Comparison of ENCODE assay signal across 13 cellular contexts in genomic region chr1:53362851-53363642, GRCh38. TPM values are rescaled to one million over a fixed set of nuclear protein-coding genes. Genes with fewer than 3 reads are reported as not detected.
DNase-seq lines count a peak whose midpoint lies in the region; ATAC-seq lines count a peak whose summit lies in the region.
"Had no signal": no experiment of that assay in that cellular context is flagged by ENCODE, and none has a peak within 500 bp of the region (broad histone marks: within the 10 kb centered on the region; RNA-seq: fewer than 3 reads in every experiment).

No MANE protein-coding gene starts in this region.

- intact Hi-C loops in activated naive CD4-positive, alpha-beta T cell treated with anti-CD3 and anti-CD28 coated beads for 36 hours (cut with micrococcal nuclease), result no loop called here
- intact Hi-C loops in left cardiac atrium (cut with DNase I), result no loop called here

- H3K9ac ChIP-seq in NT2/D1 (ENCODE audit: insufficient read length, low read depth), result peak overlapping the region; percentile 1

- H3K4me3 ChIP-seq in NT2/D1 (ENCODE audit: insufficient read length, low read depth), result no peak overlapping the region
- H3K4me3 ChIP-seq: left lung had no signal

- peaks cover 5% of the 10 kb centered on the region for H3K27me3 ChIP-seq in NT2/D1 (ENCODE audit: insufficient read depth, insufficient read length)
- H3K27me3 ChIP-seq: left lung had no signal

- H3K4me3 Mint-ChIP-seq in activated naive CD4-positive, alpha-beta T cell treated with anti-CD3 and anti-CD28 coated beads, Interleukin-2, amount 10 ng/mL, durations not matched to agents 7 days and 5 days, result no peak overlapping the region
- H3K4me3 Mint-ChIP-seq in activated naive CD4-positive, alpha-beta T cell treated with anti-CD3 and anti-CD28 coated beads for 36 hours, result no peak overlapping the region

- no peaks in the 10 kb centered on the region for H3K36me3 ChIP-seq in NT2/D1 (ENCODE audit: insufficient read depth, insufficient read length, low read length)
- H3K36me3 ChIP-seq: left lung, neutrophil had no signal

- peaks cover 3% of the 10 kb centered on the region for H3K9me3 Mint-ChIP-seq in activated naive CD4-positive, alpha-beta T cell treated with anti-CD3 and anti-CD28 coated beads, Interleukin-2, amount 10 ng/mL, durations not matched to agents 7 days and 5 days
- no peaks in the 10 kb centered on the region for H3K9me3 Mint-ChIP-seq in activated naive CD4-positive, alpha-beta T cell treated with anti-CD3 and anti-CD28 coated beads for 36 hours

- H3K27ac Mint-ChIP-seq in activated naive CD4-positive, alpha-beta T cell treated with anti-CD3 and anti-CD28 coated beads, Interleukin-2, amount 10 ng/mL, durations not matched to agents 7 days and 5 days, result no peak overlapping the region
- no peak overlapping the region for H3K27ac Mint-ChIP-seq in activated naive CD4-positive, alpha-beta T cell treated with anti-CD3 and anti-CD28 coated beads for 36 hours

- DNase-seq in activated naive CD4-positive, alpha-beta T cell treated with anti-CD3 and anti-CD28 coated beads, Interleukin-2, amount 10 ng/mL, durations not matched to agents 7 days and 5 days, result peak; percentile 28
- no peak for DNase-seq in activated naive CD4-positive, alpha-beta T cell treated with anti-CD3 and anti-CD28 coated beads for 36 hours
- DNase-seq in NT2/D1 (ENCODE audit: low read depth, low spot score) (no peak), germinal center (ENCODE audit: low spot score) (peak; percentile 14), ureter (ENCODE audit: low spot score) (peak; percentile 29), left cardiac atrium (no peak)
- DNase-seq: amygdala; NCI-H1417 treated with DMSO at 0.1 percent for 48 hours; stimulated activated CD8-positive, alpha-beta memory T cell treated with anti-CD3 and anti-CD28 coated beads, Interleukin-4, amount 100 ng/mL, for 48 hours had no signal

- no peaks in the 10 kb centered on the region for H3K4me1 ChIP-seq in NT2/D1 (ENCODE audit: insufficient read depth, insufficient read length)

- peaks cover 20% of the 10 kb centered on the region for H3K4me1 Mint-ChIP-seq in activated naive CD4-positive, alpha-beta T cell treated with anti-CD3 and anti-CD28 coated beads, Interleukin-2, amount 10 ng/mL, durations not matched to agents 7 days and 5 days
- H3K4me1 Mint-ChIP-seq in activated naive CD4-positive, alpha-beta T cell treated with anti-CD3 and anti-CD28 coated beads for 36 hours (ENCODE audit: low read depth), result peaks cover 11% of the 10 kb centered on the region

- CTCF ChIA-PET in activated naive CD4-positive, alpha-beta T cell treated with anti-CD3 and anti-CD28 coated beads, Interleukin-2, amount 10 ng/mL, durations not matched to agents 7 days and 5 days (lab: Charles Lee), result no interaction called here
- CTCF ChIA-PET in activated naive CD4-positive, alpha-beta T cell treated with anti-CD3 and anti-CD28 coated beads for 36 hours (lab: Charles Lee), result no interaction called here

- H3K36me3 Mint-ChIP-seq in activated naive CD4-positive, alpha-beta T cell treated with anti-CD3 and anti-CD28 coated beads, Interleukin-2, amount 10 ng/mL, durations not matched to agents 7 days and 5 days, result peaks cover 3% of the 10 kb centered on the region
- H3K36me3 Mint-ChIP-seq in activated naive CD4-positive, alpha-beta T cell treated with anti-CD3 and anti-CD28 coated beads for 36 hours (ENCODE audit: low read depth), result no peaks in the 10 kb centered on the region

- peaks cover 10% of the 10 kb centered on the region for H3K9me3 ChIP-seq in NT2/D1 (ENCODE audit: insufficient read depth, low read length)

- ATAC-seq in left cardiac atrium, result no peak
- no peak for ATAC-seq in HG02970 (IDR thresholded peaks at IDR 0.05; ENCODE audit: low FRiP score, unreplicated experiment)
- no peak for ATAC-seq in GM18907 (IDR thresholded peaks at IDR 0.05; ENCODE audit: unreplicated experiment)
- ATAC-seq: left lung had no signal

- peaks cover 27% of the 10 kb centered on the region for H3K27me3 Mint-ChIP-seq in activated naive CD4-positive, alpha-beta T cell treated with anti-CD3 and anti-CD28 coated beads, Interleukin-2, amount 10 ng/mL, durations not matched to agents 7 days and 5 days
- H3K27me3 Mint-ChIP-seq in activated naive CD4-positive, alpha-beta T cell treated with anti-CD3 and anti-CD28 coated beads for 36 hours (ENCODE audit: low read depth), result no peaks in the 10 kb centered on the region

RNA-seq across cellular contexts. Expression of gene LRP8, which starts 35.2 kb away (rescaled TPM):
- total RNA-seq in activated naive CD4-positive, alpha-beta T cell treated with anti-CD3 and anti-CD28 coated beads for 36 hours, result 10 to 100 TPM; 27.7 to 32.9 TPM
- 11.3 TPM for total RNA-seq in ureter
- total RNA-seq in left cardiac atrium, result 1 to 10 TPM; 1.7 to 4.1 TPM

Comparison
In these comparisons a context has a peak if more than half of its experiments do, and no peak if none do; other contexts are left out.
1. DNase-seq: peak in activated naive CD4-positive, alpha-beta T cell treated with anti-CD3 and anti-CD28 coated beads, Interleukin-2, amount 10 ng/mL, durations not matched to agents 7 days and 5 days (single experiment), germinal center (single experiment) and ureter (single experiment); none in activated naive CD4-positive, alpha-beta T cell treated with anti-CD3 and anti-CD28 coated beads for 36 hours (single experiment), NT2/D1 (single experiment) and left cardiac atrium (single experiment).